ENCODE assay signal across 28 cellular contexts in genomic region chr6:70998148-70998547, GRCh38. TPM values are rescaled to one million over a fixed set of nuclear protein-coding genes. Genes with fewer than 3 reads are reported as not detected.
"Had no signal": no experiment of that assay in that cellular context is flagged by ENCODE, and none has a peak within 500 bp of the region (broad histone marks: within the 10 kb centered on the region; RNA-seq: fewer than 3 reads in every experiment).

No MANE protein-coding gene starts in this region.

- H3K4me3 Mint-ChIP-seq: immature natural killer cell; memory B cell; natural killer cell treated with Interleukin-12 subunit alpha and Interleukin-12 subunit beta and Interleukin-15 and Interleukin-18, amount 100 ng/mL, for 72 hours had no signal

- H3K27ac ChIP-seq: heart left ventricle, left ventricle myocardium inferior, lower lobe of right lung, neutrophil, right atrium auricular region, sigmoid colon, skin epidermis, stomach, thoracic aorta, transverse colon had no signal

- H3K4me1 Mint-ChIP-seq: immature natural killer cell, memory B cell had no signal

- H3K36me3 Mint-ChIP-seq: immature natural killer cell; memory B cell; natural killer cell treated with Interleukin-12 subunit alpha and Interleukin-12 subunit beta and Interleukin-15 and Interleukin-18, amount 100 ng/mL, for 72 hours had no signal

- H3K9me3 ChIP-seq: lower lobe of right lung, neutrophil, right atrium auricular region, sigmoid colon, stomach, thoracic aorta, transverse colon had no signal

- H3K4me3 ChIP-seq: heart left ventricle, left ventricle myocardium inferior, lower lobe of right lung, right atrium auricular region, sigmoid colon, skin epidermis, stomach, thoracic aorta, transverse colon had no signal

- FAIRE-seq: colon, frontal cortex, keratinocyte had no signal

- H3K4me1 ChIP-seq: heart left ventricle, left ventricle myocardium inferior, lower lobe of right lung, right atrium auricular region, sigmoid colon, stomach, transverse colon had no signal

- ATAC-seq: esophagus mucosa; heart left ventricle; lower lobe of right lung; natural killer cell treated with Interleukin-12 subunit alpha and Interleukin-12 subunit beta and Interleukin-15 and Interleukin-18, amount 100 ng/mL, for 72 hours had no signal

- H3K27ac Mint-ChIP-seq: immature natural killer cell; memory B cell; natural killer cell treated with Interleukin-12 subunit alpha and Interleukin-12 subunit beta and Interleukin-15 and Interleukin-18, amount 100 ng/mL, for 72 hours had no signal

- DNase-seq: cerebellar nuclear complex; dermis blood vessel endothelial cell; hippocampal formation; immature natural killer cell; left ventricle myocardium inferior; lower lobe of right lung; midbrain; sigmoid colon; stimulated activated CD4-positive, alpha-beta T cell treated with anti-CD3 and anti-CD28 coated beads, Interleukin-12 subunit alpha, Interleukin-12 subunit beta, amount 100 ng/mL, for 4 hours; stimulated activated naive CD4-positive, alpha-beta T cell; stomach; substantia nigra; transverse colon had no signal

- H3K36me3 ChIP-seq: heart left ventricle, left ventricle myocardium inferior, lower lobe of right lung, neutrophil, right atrium auricular region, sigmoid colon, stomach, thoracic aorta, transverse colon had no signal

- H3K27me3 ChIP-seq: heart left ventricle, right atrium auricular region, sigmoid colon, transverse colon had no signal

- H3K9me3 Mint-ChIP-seq: natural killer cell treated with Interleukin-12 subunit alpha and Interleukin-12 subunit beta and Interleukin-15 and Interleukin-18, amount 100 ng/mL, for 72 hours had no signal

RNA-seq across cellular contexts. Expression of gene B3GAT2, which starts 41.3 kb away (rescaled TPM):
- total RNA-seq: dermis blood vessel endothelial cell, esophagus mucosa, fibroblast of lung, glomerular endothelial cell, left ventricle myocardium inferior, pulmonary artery endothelial cell, thoracic aorta, transverse colon, ureter had no signal
- polyA plus RNA-seq: fibroblast of lung had no signal
